Comparison of ENCODE assay signal across 16 cellular contexts in the genomic region with DNA sequence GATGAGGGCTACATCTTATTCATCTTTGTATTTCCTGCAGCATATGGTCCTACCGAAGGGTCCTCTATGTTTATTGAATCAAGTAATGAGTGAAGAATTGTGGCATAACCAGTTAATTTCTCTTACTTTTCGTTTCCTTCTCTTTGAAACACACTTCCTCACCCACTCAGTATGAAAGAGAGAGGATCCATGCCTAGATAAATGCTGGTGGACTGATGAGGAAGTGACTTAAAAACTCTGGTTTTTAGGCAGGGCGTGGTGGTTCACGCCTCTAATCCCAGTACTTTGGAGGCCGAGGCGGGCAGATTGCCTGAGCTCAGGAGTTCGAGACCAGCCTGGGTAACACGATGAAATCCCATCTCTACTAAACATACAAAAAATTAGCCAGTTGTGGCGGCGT. TPM values are rescaled to one million over a fixed set of nuclear protein-coding genes. Genes with fewer than 3 reads are reported as not detected.
A peak's percentile ranks its signal among the peaks of the same experiment; 100 is the strongest.
DNase-seq lines count a peak whose midpoint lies in the region; ATAC-seq, FAIRE-seq and TF ChIP-seq lines count a peak whose summit lies in the region.
"Had no signal": no experiment of that assay in that cellular context is flagged by ENCODE, and none has a peak within 500 bp of the region (broad histone marks: within the 10 kb centered on the region; RNA-seq: fewer than 3 reads in every experiment).

No MANE protein-coding gene starts in this region.

- H2BK5ac ChIP-seq in H1 (ENCODE audit: low read depth, low read length): no peak overlapping the region

- no peak overlapping the region for H2AFZ ChIP-seq in H1 (ENCODE audit: low read length)

- peak overlapping the region; percentile 19 for H3K4me3 Mint-ChIP-seq in T-helper 2 cell treated with Interferon-gamma antibody and Interleukin-4, amounts not matched to agents 5 μg/mL and 100 μg/mL, for 36 hours

- TF ChIP-seq EP300 in H1 (IDR thresholded peaks at IDR 0.05; ENCODE audit: borderline replicate concordance in 1 of 2, low read depth in 2 of 2, low read length in 2 of 2): no peak

- DNase-seq in T-helper 2 cell treated with Interferon-gamma antibody and Interleukin-4, amounts not matched to agents 5 μg/mL and 100 μg/mL, for 36 hours (ENCODE audit: low spot score): no peak
- DNase-seq in T-helper 2 cell (no peak), NOMO-1 treated with dmso at 0.1 percent for 144 hours (lab: John Stamatoyannopoulos, UW; ENCODE audit: unreplicated experiment) (peak; percentile 74), H1 (ENCODE audit: low read depth in 1 of 2, low spot score in 2 of 2) (no peak)
- DNase-seq in activated CD4-positive, CD25-positive, alpha-beta regulatory T cell treated with anti-CD3 and anti-CD28 coated beads, Interleukin-2, amount 50 U/mL, for 72 hours: no peak
- DNase-seq: Caco-2, KG1, NCI-H1105 treated with DMSO at 0.1 percent for 48 hours, NCI-H446 treated with DMSO at 0.1 percent for 48 hours, PC-3 had no signal

- peak overlapping the region; percentile 49; the same call in 1 of the 2 replicates for H3K18ac ChIP-seq in H1 (ENCODE audit: extremely low read depth, low read length)

- no peaks in the 10 kb centered on the region for H3K36me3 ChIP-seq in H1 (ENCODE audit: control insufficient read depth in 2 of 4, insufficient read depth in 4 of 4, low read length in 3 of 4)

- peaks cover 0 to 5% of the 10 kb centered on the region in 2 experiments for H4K20me1 ChIP-seq in H1 (replicated peaks in 1 of 2; ENCODE audit: control insufficient read depth in 1 of 2, insufficient read depth in 2 of 2, low read length in 2 of 2)

- ATAC-seq in HG02798 (IDR thresholded peaks at IDR 0.05; ENCODE audit: poor library complexity, unreplicated experiment) (no peak), GM18502 (IDR thresholded peaks at IDR 0.05; ENCODE audit: poor library complexity, unreplicated experiment) (no peak), HG03039 (IDR thresholded peaks at IDR 0.05; ENCODE audit: unreplicated experiment) (no peak)
- ATAC-seq: HCT116, PC-3 had no signal

- H3K79me1 ChIP-seq in H1 (ENCODE audit: low read depth, low read length): no peaks in the 10 kb centered on the region; the same call in 1 of the 2 replicates

- no peak overlapping the region for H3K4ac ChIP-seq in H1 (replicated peaks; ENCODE audit: insufficient read length, low read depth, low read length)

- no peak overlapping the region for H4K8ac ChIP-seq in H1 (ENCODE audit: extremely low read depth, insufficient read depth, low read length)

- H3K4me2 ChIP-seq in H1 (ENCODE audit: insufficient read depth in 1 of 2, low read depth in 2 of 2, low read length in 2 of 2): no peak overlapping the region

- POLR2A ChIA-PET in H1 (lab: Charles Lee; ENCODE audit: partially characterized antibody): interaction anchor here (1.0 kb wide), 1 partner anchor 858 kb away, joined by 3 read pairs; no protein-coding TSS in a partner anchor

- no peak overlapping the region for H3K27ac ChIP-seq in H1 (ENCODE audit: low read depth, low read length)
- H3K27ac ChIP-seq: C4-2B had no signal

- TF ChIP-seq RAD21 in H1 (IDR thresholded peaks at IDR 0.05 in 1 of 2, conservative IDR thresholded peaks at IDR 0.05 in 1 of 2; ENCODE audit: low read depth in 2 of 2, low read length in 2 of 2): no peak

- no peak for TF ChIP-seq POLR2A in H1 (IDR thresholded peaks at IDR 0.05; ENCODE audit: control extremely low read depth in 1 of 2, low read depth in 2 of 2, low read length in 2 of 2)

- no peak for FAIRE-seq in H1 (lab: Jason Lieb, UNC)
- FAIRE-seq: A204.1 had no signal

- no peak overlapping the region for H3K4me3 ChIP-seq in H1 (ENCODE audit: extremely low read depth in 1 of 4, insufficient read depth in 2 of 4, low read depth in 3 of 4, low read length in 4 of 4)

- H3K4me1 ChIP-seq in H1 (replicated peaks in 1 of 4; ENCODE audit: control insufficient read depth in 3 of 4, insufficient read depth in 4 of 4, low read length in 3 of 4): peaks cover 3 to 23% (median 13%) of the 10 kb centered on the region in 4 experiments; a peak in 5 of 7 replicates

- H3K23ac ChIP-seq in H1 (ENCODE audit: insufficient read length): no peak overlapping the region

- peaks cover 26% of the 10 kb centered on the region for H3K4me1 Mint-ChIP-seq in T-helper 2 cell treated with Interferon-gamma antibody and Interleukin-4, amounts not matched to agents 5 μg/mL and 100 μg/mL, for 36 hours (ENCODE audit: low read depth)

- TF ChIP-seq CTCF in H1 (IDR thresholded peaks at IDR 0.05; ENCODE audit: control extremely low read depth in 1 of 3, insufficient read depth in 1 of 3, low read depth in 1 of 3, low read length in 3 of 3): no peak

- no peak overlapping the region for H3K9ac ChIP-seq in H1 (replicated peaks in 1 of 4; ENCODE audit: extremely low read depth in 1 of 4, low read depth in 3 of 4, low read length in 3 of 4)

- peaks cover 2% of the 10 kb centered on the region for H3K36me3 Mint-ChIP-seq in T-helper 2 cell treated with Interferon-gamma antibody and Interleukin-4, amounts not matched to agents 5 μg/mL and 100 μg/mL, for 36 hours (ENCODE audit: low read depth)

- no peak overlapping the region for H2BK15ac ChIP-seq in H1 (ENCODE audit: low read length)

- H3K9me3 ChIP-seq in H1 (ENCODE audit: insufficient read depth in 2 of 2, low read depth in 1 of 2, low read length in 1 of 2): no peaks in the 10 kb centered on the region
- H3K9me3 ChIP-seq: Caco-2 had no signal

- H3K79me2 ChIP-seq in H1 (ENCODE audit: control insufficient read depth in 1 of 2, insufficient read depth in 2 of 2, low read length in 2 of 2): peaks cover under 1 to 10% of the 10 kb centered on the region in 2 experiments; a peak in 2 of 4 replicates

- H4K91ac ChIP-seq in H1 (replicated peaks; ENCODE audit: insufficient read length, low read length): no peak overlapping the region

- H3K23me2 ChIP-seq in H1 (ENCODE audit: low read depth, low read length): peaks cover 15% of the 10 kb centered on the region; the same call in 1 of the 2 replicates

- 88% methylated on average over 10 of the region's 10 CpGs; no CpG with 5 or more reads in 1 of the 2 experiments for WGBS in H1 (ENCODE audit: extremely low coverage in 1 of 2, insufficient coverage in 1 of 2, insufficient read length in 1 of 2, insufficient replicate concordance in 2 of 2, low coverage in 1 of 2, low lambda C conversion rate in 2 of 2, missing lambda C conversion rate in 1 of 2), 2 experiments

- peak overlapping the region; percentile 97; the same call in 1 of the 2 replicates for H2BK12ac ChIP-seq in H1 (ENCODE audit: low read depth, low read length)

- H3K27me3 ChIP-seq in H1 (replicated peaks in 1 of 4; ENCODE audit: control insufficient read depth in 3 of 4, extremely low read depth in 1 of 4, insufficient read depth in 3 of 4, low read length in 3 of 4): no peaks in the 10 kb centered on the region; a peak in 1 of 7 replicates

- H2BK120ac ChIP-seq in H1 (replicated peaks; ENCODE audit: low read depth, low read length): no peak overlapping the region

- no peaks in the 10 kb centered on the region for H3K9me3 Mint-ChIP-seq in T-helper 2 cell treated with Interferon-gamma antibody and Interleukin-4, amounts not matched to agents 5 μg/mL and 100 μg/mL, for 36 hours

- no peak overlapping the region for H3K27ac Mint-ChIP-seq in T-helper 2 cell treated with Interferon-gamma antibody and Interleukin-4, amounts not matched to agents 5 μg/mL and 100 μg/mL, for 36 hours

- H3K56ac ChIP-seq in H1 (replicated peaks; ENCODE audit: insufficient read length, low read depth, low read length): no peak overlapping the region

- peaks cover 59% of the 10 kb centered on the region for H3K27me3 Mint-ChIP-seq in T-helper 2 cell treated with Interferon-gamma antibody and Interleukin-4, amounts not matched to agents 5 μg/mL and 100 μg/mL, for 36 hours (ENCODE audit: low read depth)

- H2BK20ac ChIP-seq in H1 (ENCODE audit: low read length): no peak overlapping the region

- no peak overlapping the region for H2AK5ac ChIP-seq in H1 (ENCODE audit: low read depth, low read length)

- CTCF ChIA-PET in H1 (lab: Charles Lee; ENCODE audit: partially characterized antibody): interaction anchor here (1.3 to 3.4 kb wide), 2 partner anchors 103 to 121 kb away, joined by 8 to 29 read pairs; no protein-coding TSS in a partner anchor

- H4K5ac ChIP-seq in H1 (ENCODE audit: insufficient read length, low read depth, low read length): no peak overlapping the region

- H3K14ac ChIP-seq in H1 (ENCODE audit: insufficient read length): no peak overlapping the region

TF ChIP-seq in H1, 55 proteins besides CTCF, POLR2A, EP300 and RAD21 (continues in another document):
- TF ChIP-seq RFX5 (IDR thresholded peaks at IDR 0.05; ENCODE audit: borderline replicate concordance, low read depth, low read length) (no peak), MAFK (IDR thresholded peaks at IDR 0.05; ENCODE audit: low read depth, low read length) (no peak), EZH2 (IDR thresholded peaks at IDR 0.05; ENCODE audit: low read depth, low read length, severe bottlenecking) (no peak), CHD1 (IDR thresholded peaks at IDR 0.05; ENCODE audit: low read depth, low read length) (no peak), FOSL1 (IDR thresholded peaks at IDR 0.05; ENCODE audit: insufficient read depth, low read depth, low read length) (no peak), SP2 (IDR thresholded peaks at IDR 0.05; ENCODE audit: low read length) (no peak), SP4 (IDR thresholded peaks at IDR 0.05; ENCODE audit: low read length) (no peak), PHF8 (conservative IDR thresholded peaks at IDR 0.05; ENCODE audit: low read depth, low read length) (no peak), CEBPB (IDR thresholded peaks at IDR 0.05; ENCODE audit: low read depth, low read length) (no peak)
- TF ChIP-seq, protein P1, sequence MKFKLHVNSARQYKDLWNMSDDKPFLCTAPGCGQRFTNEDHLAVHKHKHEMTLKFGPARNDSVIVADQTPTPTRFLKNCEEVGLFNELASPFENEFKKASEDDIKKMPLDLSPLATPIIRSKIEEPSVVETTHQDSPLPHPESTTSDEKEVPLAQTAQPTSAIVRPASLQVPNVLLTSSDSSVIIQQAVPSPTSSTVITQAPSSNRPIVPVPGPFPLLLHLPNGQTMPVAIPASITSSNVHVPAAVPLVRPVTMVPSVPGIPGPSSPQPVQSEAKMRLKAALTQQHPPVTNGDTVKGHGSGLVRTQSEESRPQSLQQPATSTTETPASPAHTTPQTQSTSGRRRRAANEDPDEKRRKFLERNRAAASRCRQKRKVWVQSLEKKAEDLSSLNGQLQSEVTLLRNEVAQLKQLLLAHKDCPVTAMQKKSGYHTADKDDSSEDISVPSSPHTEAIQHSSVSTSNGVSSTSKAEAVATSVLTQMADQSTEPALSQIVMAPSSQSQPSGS (IDR thresholded peaks at IDR 0.05; ENCODE audit: low read length): no peak

RNA-seq across cellular contexts. Expression of gene MB21D2, which starts 2.2 kb away (rescaled TPM):
- total RNA-seq in H1 (2021; fragmentation: NEBNext Ultra II Directional; extraction: Animal tissue kit (Norgen Biotek cat#: 25700)): 20.7 and 21.0 TPM in 2 replicates
- polyA plus RNA-seq in H1 (2011; rRNA removed): 10.0 and 10.1 TPM in 2 replicates
- 8.7 TPM for polyA plus RNA-seq in H1 (2011; cell fraction: cytosol; rRNA removed)
- 9.1 TPM for polyA plus RNA-seq in H1 (2011; cell fraction: nucleus; rRNA removed)
- 6.9 to 12.6 TPM (median 8.7 TPM) in 4 replicates for polyA plus RNA-seq in H1 (2012, experiment 1 of 2)
- polyA plus RNA-seq in H1 (2012, experiment 2 of 2): 3.4 TPM
- polyA plus RNA-seq in H1 (2013, experiment 1 of 2): 12.0 TPM
- 12.6 TPM for polyA plus RNA-seq in H1 (2013, experiment 2 of 2)
- polyA minus RNA-seq in H1 (2011; rRNA and poly(A)+ RNA removed): 23.3 and 27.7 TPM in 2 replicates
- 9.5 TPM for polyA minus RNA-seq in H1 (2011; cell fraction: cytosol; rRNA and poly(A)+ RNA removed)
- polyA minus RNA-seq in H1 (2011; cell fraction: nucleus; rRNA and poly(A)+ RNA removed): 17.0 TPM
